10 cellular contexts compared by ENCODE assay signal in the genomic region with DNA sequence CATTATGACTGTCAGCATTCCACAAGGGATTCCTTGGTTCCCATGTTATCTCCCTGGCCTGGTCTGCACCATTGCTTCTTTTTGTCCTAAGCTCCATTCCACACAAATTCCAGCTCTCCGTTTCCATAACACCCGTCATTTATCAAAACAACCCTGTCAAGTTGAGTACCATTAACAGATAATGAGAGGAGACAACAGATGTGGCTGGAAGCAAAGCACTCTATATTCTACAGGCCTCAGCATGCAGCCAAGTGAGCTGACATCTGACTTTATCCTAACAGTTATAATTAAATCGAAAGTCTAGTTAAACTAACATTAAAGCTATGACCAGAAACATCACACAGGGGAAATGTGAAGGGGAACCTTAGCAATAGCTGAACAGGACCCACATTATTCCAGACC.
DNase-seq lines count a peak whose midpoint lies in the region; ATAC-seq lines count a peak whose summit lies in the region.
"Had no signal": no experiment of that assay in that cellular context is flagged by ENCODE, and none has a peak within 500 bp of the region (broad histone marks: within the 10 kb centered on the region; RNA-seq: fewer than 3 reads in every experiment).

No MANE protein-coding gene starts in this region.

- H3K36me3 Mint-ChIP-seq in activated naive CD4-positive, alpha-beta T cell treated with anti-CD3 and anti-CD28 coated beads, Interleukin-2, amount 50 U/mL, for 72 hours, result peaks cover 12 to 13% of the 10 kb centered on the region in 2 donors

- no peak overlapping the region for H3K27ac Mint-ChIP-seq in activated naive CD4-positive, alpha-beta T cell treated with anti-CD3 and anti-CD28 coated beads, Interleukin-2, amount 50 U/mL, for 72 hours
- H3K27ac Mint-ChIP-seq: activated T-helper 2 cell treated with anti-CD3 and anti-CD28 coated beads, Interferon-gamma antibody, Interleukin-2, Interleukin-4, amounts not matched to agents 10 μg/mL and 5 μg/mL and 100 μg/mL, durations not matched to agents 14 hours and 24 hours and 36 hours had no signal

- no peak for ATAC-seq in HG03565 (IDR thresholded peaks at IDR 0.05; ENCODE audit: unreplicated experiment)
- no peak for ATAC-seq in activated naive CD4-positive, alpha-beta T cell treated with anti-CD3 and anti-CD28 coated beads, Interleukin-2, amount 50 U/mL, for 72 hours
- no peak for ATAC-seq in HG03460 (IDR thresholded peaks at IDR 0.05; ENCODE audit: unreplicated experiment)
- ATAC-seq: sciatic nerve had no signal

- peak; percentile 67 for DNase-seq in COLO668 (lab: John Stamatoyannopoulos, UW; ENCODE audit: unreplicated experiment)
- DNase-seq in NCI-H1417 treated with DMSO at 0.1 percent for 48 hours (lab: John Stamatoyannopoulos, UW), result peak; percentile 97
- DNase-seq in SHP77 (lab: John Stamatoyannopoulos, UW), result peak; percentile 88 to 93
- DNase-seq in kidney glomerular epithelial cell (lab: John Stamatoyannopoulos, UW), result peak; percentile 72
- DNase-seq in activated naive CD4-positive, alpha-beta T cell treated with anti-CD3 and anti-CD28 coated beads, Interleukin-2, amount 50 U/mL, for 72 hours (ENCODE audit: low spot score in 2 of 2), result no peak
- DNase-seq in GF-D8 (lab: John Stamatoyannopoulos, UW), result no peak

- H3K9me3 Mint-ChIP-seq in activated naive CD4-positive, alpha-beta T cell treated with anti-CD3 and anti-CD28 coated beads, Interleukin-2, amount 50 U/mL, for 72 hours, result peaks cover 3 to 5% of the 10 kb centered on the region in 2 donors
- H3K9me3 Mint-ChIP-seq: activated T-helper 2 cell treated with anti-CD3 and anti-CD28 coated beads, Interferon-gamma antibody, Interleukin-2, Interleukin-4, amounts not matched to agents 10 μg/mL and 5 μg/mL and 100 μg/mL, durations not matched to agents 14 hours and 24 hours and 36 hours had no signal

Comparison
In these comparisons a context has a peak if more than half of its experiments do, and no peak if none do; other contexts are left out.
1. DNase-seq: peak in COLO668 (single experiment), NCI-H1417 treated with DMSO at 0.1 percent for 48 hours (single experiment), SHP77 (2 of 2) and kidney glomerular epithelial cell (single experiment); none in activated naive CD4-positive, alpha-beta T cell treated with anti-CD3 and anti-CD28 coated beads, Interleukin-2, amount 50 U/mL, for 72 hours (0 of 2) and GF-D8 (single experiment).